37 cellular contexts compared by ENCODE assay signal in the genomic region with DNA sequence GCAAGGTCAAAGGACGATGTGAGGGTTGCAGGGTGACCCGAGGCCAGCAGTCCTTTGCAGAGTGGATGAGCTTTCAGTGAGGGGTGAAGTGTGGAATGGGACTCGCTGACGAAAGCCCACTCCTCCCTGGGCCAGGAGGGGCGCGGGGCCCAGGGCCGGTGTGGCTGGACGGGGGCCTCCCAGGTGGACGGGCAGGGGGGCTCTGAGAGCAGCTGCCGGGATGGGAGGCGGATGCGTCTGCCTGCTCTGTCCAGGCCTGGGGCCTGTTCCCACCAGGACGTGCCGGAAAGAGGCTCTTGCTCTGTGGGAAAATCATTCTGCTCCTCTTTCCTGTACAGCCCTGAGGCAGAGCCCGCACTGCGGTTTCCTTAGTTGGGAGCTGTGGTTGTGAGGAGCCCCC. TPM values are rescaled to one million over a fixed set of nuclear protein-coding genes. Genes with fewer than 3 reads are reported as not detected.
"Had no signal": no experiment of that assay in that cellular context is flagged by ENCODE, and none has a peak within 500 bp of the region (broad histone marks: within the 10 kb centered on the region; RNA-seq: fewer than 3 reads in every experiment).

No MANE protein-coding gene starts in this region.

- H3K36me3 ChIP-seq: adrenal gland, brain microvascular endothelial cell, breast epithelium had no signal

- H3K27ac ChIP-seq: adrenal gland, body of pancreas, brain microvascular endothelial cell, breast epithelium, VCaP had no signal

- H3K27me3 ChIP-seq: body of pancreas had no signal

- ATAC-seq: activated CD8-positive, alpha-beta T cell treated with anti-CD3 and anti-CD28 coated beads for 36 hours; activated naive CD4-positive, alpha-beta T cell treated with anti-CD3 and anti-CD28 coated beads, Interleukin-2, amount 50 U/mL, for 72 hours; activated T-cell treated with anti-CD3 and anti-CD28 coated beads, Interleukin-2, amount 50 U/mL, for 4 hours; activated T-cell treated with anti-CD3 and anti-CD28 coated beads, Interleukin-2, amount 50 U/mL, for 72 hours; activated T-helper 17 cell treated with anti-CD3 and anti-CD28 coated beads, Interleukin-2, amount 50 U/mL, for 72 hours; body of pancreas had no signal

- H3K4me1 Mint-ChIP-seq: activated B cell treated with CpG ODN at 0.5 μM for 24 hours; activated CD4-positive, alpha-beta T cell treated with anti-CD3 and anti-CD28 coated beads, Interleukin-2, amount 10 ng/mL, durations not matched to agents 24 days and 14 days; activated naive CD8-positive, alpha-beta T cell treated with anti-CD3 and anti-CD28 coated beads for 36 hours; activated T-helper 17 cell treated with anti-CD3 and anti-CD28 coated beads, Interleukin-2, amount 50 U/mL, for 72 hours had no signal

- H3K9me3 ChIP-seq: adrenal gland, body of pancreas, breast epithelium had no signal

- H3K36me3 Mint-ChIP-seq: activated CD4-positive, alpha-beta memory T cell treated with anti-CD3 and anti-CD28 coated beads for 36 hours; activated naive CD4-positive, alpha-beta T cell treated with anti-CD3 and anti-CD28 coated beads, Interleukin-2, amount 50 U/mL, for 72 hours; activated naive CD8-positive, alpha-beta T cell treated with anti-CD3 and anti-CD28 coated beads for 36 hours had no signal

- H3K4me3 Mint-ChIP-seq: activated B cell treated with CpG ODN at 0.5 μM for 24 hours; activated CD4-positive, alpha-beta memory T cell treated with anti-CD3 and anti-CD28 coated beads for 36 hours; activated CD4-positive, alpha-beta T cell treated with anti-CD3 and anti-CD28 coated beads, Interleukin-2, amount 10 ng/mL, durations not matched to agents 24 days and 14 days; activated CD8-positive, alpha-beta T cell treated with anti-CD3 and anti-CD28 coated beads for 36 hours; activated naive CD4-positive, alpha-beta T cell treated with anti-CD3 and anti-CD28 coated beads for 36 hours; activated naive CD8-positive, alpha-beta T cell treated with anti-CD3 and anti-CD28 coated beads for 36 hours; activated T-cell treated with anti-CD3 and anti-CD28 coated beads, Interleukin-2, amount 50 U/mL, for 4 hours; activated T-cell treated with anti-CD3 and anti-CD28 coated beads, Interleukin-2, amount 50 U/mL, for 72 hours; activated T-helper 1 cell treated with anti-CD3 and anti-CD28 coated beads, Interleukin-12 subunit alpha, Interleukin-12 subunit beta, Interleukin-2, Interleukin-4 antibody, amounts not matched to agents 30 ng/mL and 10 ng/mL and 1 ng/mL, durations not matched to agents 14 hours and 24 hours and 36 hours; activated T-helper 17 cell treated with anti-CD3 and anti-CD28 coated beads, Interleukin-2, amount 50 U/mL, for 72 hours; T-helper 1 cell treated with Interleukin-12 subunit alpha and Interleukin-12 subunit beta and Interleukin-4 antibody, amounts not matched to agents 30 μg/mL and 1 μg/mL, for 36 hours; T-helper 2 cell treated with Interferon-gamma antibody and Interleukin-4, amounts not matched to agents 5 μg/mL and 100 μg/mL, for 36 hours had no signal

- H3K4me3 ChIP-seq: adrenal gland, body of pancreas, breast epithelium had no signal

- DNase-seq: activated B cell treated with CpG ODN at 0.5 μM for 24 hours; activated CD4-positive, alpha-beta memory T cell treated with anti-CD3 and anti-CD28 coated beads for 36 hours; activated CD4-positive, alpha-beta T cell treated with anti-CD3 and anti-CD28 coated beads for 4 hours; activated CD4-positive, alpha-beta T cell treated with anti-CD3 and anti-CD28 coated beads, Interleukin-2, amount 10 ng/mL, durations not matched to agents 24 days and 14 days; activated CD4-positive, alpha-beta T cell treated with anti-CD3 and anti-CD28 coated beads, Interleukin-2, amount 50 U/mL, for 1 hour; activated CD4-positive, alpha-beta T cell treated with anti-CD3 and anti-CD28 coated beads, Interleukin-2, amount 50 U/mL, for 4 hours; activated CD4-positive, CD25-positive, alpha-beta regulatory T cell treated with anti-CD3 and anti-CD28 coated beads, Interleukin-2, amount 50 U/mL, for 72 hours; activated CD8-positive, alpha-beta memory T cell treated with anti-CD3 and anti-CD28 coated beads, Interleukin-2, amount 50 U/mL, for 4 hours; activated CD8-positive, alpha-beta T cell treated with anti-CD3 and anti-CD28 coated beads for 36 hours; activated effector memory CD4-positive, alpha-beta T cell treated with anti-CD3 and anti-CD28 coated beads, Interleukin-2, amount 50 U/mL, for 16 hours; activated gamma-delta T cell treated with Interleukin-2 at 50 U/mL for 16 hours; activated naive CD4-positive, alpha-beta T cell; activated naive CD4-positive, alpha-beta T cell treated with anti-CD3 and anti-CD28 coated beads for 36 hours; activated naive CD4-positive, alpha-beta T cell treated with anti-CD3 and anti-CD28 coated beads, Interleukin-2, amount 50 U/mL, for 16 hours; activated naive CD8-positive, alpha-beta T cell treated with anti-CD3 and anti-CD28 coated beads for 36 hours; activated T-cell treated with anti-CD3 and anti-CD28 coated beads for 4 hours; activated T-cell treated with anti-CD3 and anti-CD28 coated beads, Interleukin-2, amount 50 U/mL, for 1 hour; activated T-cell treated with anti-CD3 and anti-CD28 coated beads, Interleukin-2, amount 50 U/mL, for 4 hours; activated T-cell treated with anti-CD3 and anti-CD28 coated beads, Interleukin-2, amount 50 U/mL, for 72 hours; adrenal gland; amniotic stem cell; aorta; body of pancreas; brain microvascular endothelial cell; central memory CD4-positive, alpha-beta T cell; SW 1271; T-helper 1 cell; T-helper 2 cell; T-helper 9 cell had no signal

- H3K27ac Mint-ChIP-seq: activated B cell treated with CpG ODN at 0.5 μM for 24 hours; activated CD4-positive, alpha-beta memory T cell treated with anti-CD3 and anti-CD28 coated beads for 36 hours; activated CD4-positive, alpha-beta T cell treated with anti-CD3 and anti-CD28 coated beads, Interleukin-2, amount 10 ng/mL, durations not matched to agents 24 days and 14 days; activated CD8-positive, alpha-beta T cell treated with anti-CD3 and anti-CD28 coated beads for 36 hours; activated naive CD4-positive, alpha-beta T cell treated with anti-CD3 and anti-CD28 coated beads for 36 hours; activated naive CD4-positive, alpha-beta T cell treated with anti-CD3 and anti-CD28 coated beads, Interleukin-2, amount 50 U/mL, for 72 hours; activated naive CD8-positive, alpha-beta T cell treated with anti-CD3 and anti-CD28 coated beads for 36 hours; activated T-cell treated with anti-CD3 and anti-CD28 coated beads, Interleukin-2, amount 50 U/mL, for 72 hours; activated T-helper 1 cell treated with anti-CD3 and anti-CD28 coated beads, Interleukin-12 subunit alpha, Interleukin-12 subunit beta, Interleukin-2, Interleukin-4 antibody, amounts not matched to agents 30 ng/mL and 10 ng/mL and 1 ng/mL, durations not matched to agents 14 hours and 24 hours and 36 hours; activated T-helper 17 cell treated with anti-CD3 and anti-CD28 coated beads, Interleukin-2, amount 50 U/mL, for 72 hours; T-helper 1 cell treated with Interleukin-12 subunit alpha and Interleukin-12 subunit beta and Interleukin-4 antibody, amounts not matched to agents 30 μg/mL and 1 μg/mL, for 36 hours; T-helper 2 cell treated with Interferon-gamma antibody and Interleukin-4, amounts not matched to agents 5 μg/mL and 100 μg/mL, for 36 hours had no signal

- H3K4me1 ChIP-seq: adrenal gland, body of pancreas, breast epithelium had no signal

- H3K9me3 Mint-ChIP-seq: activated B cell treated with CpG ODN at 0.5 μM for 24 hours; activated CD4-positive, alpha-beta memory T cell treated with anti-CD3 and anti-CD28 coated beads for 36 hours; activated CD4-positive, alpha-beta T cell treated with anti-CD3 and anti-CD28 coated beads, Interleukin-2, amount 10 ng/mL, durations not matched to agents 24 days and 14 days; activated CD8-positive, alpha-beta T cell treated with anti-CD3 and anti-CD28 coated beads for 36 hours; activated naive CD4-positive, alpha-beta T cell treated with anti-CD3 and anti-CD28 coated beads for 36 hours; activated naive CD4-positive, alpha-beta T cell treated with anti-CD3 and anti-CD28 coated beads, Interleukin-2, amount 50 U/mL, for 72 hours; activated naive CD8-positive, alpha-beta T cell treated with anti-CD3 and anti-CD28 coated beads for 36 hours; activated T-cell treated with anti-CD3 and anti-CD28 coated beads, Interleukin-2, amount 50 U/mL, for 4 hours; activated T-cell treated with anti-CD3 and anti-CD28 coated beads, Interleukin-2, amount 50 U/mL, for 72 hours; activated T-helper 1 cell treated with anti-CD3 and anti-CD28 coated beads, Interleukin-12 subunit alpha, Interleukin-12 subunit beta, Interleukin-2, Interleukin-4 antibody, amounts not matched to agents 30 ng/mL and 10 ng/mL and 1 ng/mL, durations not matched to agents 14 hours and 24 hours and 36 hours; activated T-helper 17 cell treated with anti-CD3 and anti-CD28 coated beads, Interleukin-2, amount 50 U/mL, for 72 hours; T-helper 1 cell treated with Interleukin-12 subunit alpha and Interleukin-12 subunit beta and Interleukin-4 antibody, amounts not matched to agents 30 μg/mL and 1 μg/mL, for 36 hours; T-helper 2 cell treated with Interferon-gamma antibody and Interleukin-4, amounts not matched to agents 5 μg/mL and 100 μg/mL, for 36 hours had no signal

RNA-seq across cellular contexts. Expression of a gene that starts 24.3 kb away (rescaled TPM):
- total RNA-seq: activated B cell treated with CpG ODN at 0.5 μM for 24 hours; activated CD4-positive, alpha-beta memory T cell treated with anti-CD3 and anti-CD28 coated beads for 36 hours; activated CD4-positive, alpha-beta T cell treated with anti-CD3 and anti-CD28 coated beads, Interleukin-2, amount 10 ng/mL, durations not matched to agents 24 days and 14 days; activated CD8-positive, alpha-beta memory T cell treated with anti-CD3 and anti-CD28 coated beads for 36 hours; activated CD8-positive, alpha-beta T cell treated with anti-CD3 and anti-CD28 coated beads for 36 hours; activated naive CD4-positive, alpha-beta T cell treated with anti-CD3 and anti-CD28 coated beads for 36 hours; activated naive CD4-positive, alpha-beta T cell treated with anti-CD3 and anti-CD28 coated beads, Interleukin-2, amount 50 U/mL, for 72 hours; activated naive CD8-positive, alpha-beta T cell treated with anti-CD3 and anti-CD28 coated beads for 36 hours; activated T-cell treated with anti-CD3 and anti-CD28 coated beads, Interleukin-2, amount 50 U/mL, for 4 hours; activated T-cell treated with anti-CD3 and anti-CD28 coated beads, Interleukin-2, amount 50 U/mL, for 72 hours; activated T-helper 1 cell treated with anti-CD3 and anti-CD28 coated beads, Interleukin-12 subunit alpha, Interleukin-12 subunit beta, Interleukin-2, Interleukin-4 antibody, amounts not matched to agents 30 ng/mL and 10 ng/mL and 1 ng/mL, durations not matched to agents 14 hours and 24 hours and 36 hours; activated T-helper 17 cell treated with anti-CD3 and anti-CD28 coated beads, Interleukin-2, amount 50 U/mL, for 72 hours; adrenal gland; aorta; body of pancreas had no signal
- polyA plus RNA-seq: aorta had no signal
